Comparison of ENCODE assay signal across 8 cellular contexts in the genomic region with DNA sequence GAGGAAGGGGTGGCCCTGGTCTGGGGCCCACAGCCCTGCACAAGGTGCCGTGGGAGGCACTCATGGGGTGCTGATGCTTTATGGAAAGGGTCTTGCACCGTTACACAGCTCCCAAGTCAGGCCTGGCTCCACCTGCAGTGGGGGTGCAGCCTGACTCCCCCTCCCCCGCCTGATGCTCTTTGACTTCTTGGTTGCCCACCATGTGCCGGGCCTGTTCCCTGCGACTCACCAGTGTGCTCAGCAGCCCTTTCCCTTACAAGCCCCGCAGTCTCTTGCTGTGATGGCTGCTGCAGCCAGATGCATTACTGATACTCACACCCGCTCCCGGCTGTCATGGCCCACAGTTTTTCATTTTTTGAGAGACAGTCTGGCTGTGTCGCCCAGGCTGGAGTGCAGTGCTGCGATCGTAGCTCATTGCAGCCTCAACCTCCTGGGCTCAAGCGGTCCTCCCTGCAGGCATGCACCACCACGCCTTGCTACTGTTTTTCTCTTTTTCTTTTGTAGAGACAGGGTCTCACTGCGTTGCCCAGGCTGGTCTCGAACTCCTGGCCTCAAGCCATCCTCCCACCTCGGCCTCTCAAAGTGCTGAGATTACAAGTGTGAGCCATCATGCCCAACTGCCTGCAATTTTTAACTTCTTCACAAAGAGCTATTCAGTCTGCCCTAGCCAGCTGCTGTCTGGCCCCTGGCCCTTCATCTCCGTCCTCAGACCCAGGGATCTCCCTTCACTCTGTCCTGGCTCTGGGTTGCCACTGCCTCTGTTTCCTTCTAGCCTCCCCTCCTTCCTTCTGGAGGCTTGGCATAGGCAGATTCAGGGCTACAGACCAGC.
A peak's percentile ranks its signal among the peaks of the same experiment; 100 is the strongest.
DNase-seq lines count a peak whose midpoint lies in the region; ATAC-seq and TF ChIP-seq lines count a peak whose summit lies in the region.
"Had no signal": no experiment of that assay in that cellular context is flagged by ENCODE, and none has a peak within 500 bp of the region (broad histone marks: within the 10 kb centered on the region; RNA-seq: fewer than 3 reads in every experiment).

No MANE protein-coding gene starts in this region.

- H3K27me3 ChIP-seq in thyroid gland = no peaks in the 10 kb centered on the region

- H3K27ac ChIP-seq in SK-N-MC (peak overlapping the region; percentile 98), coronary artery (peak overlapping the region; percentile 85 to 97), thyroid gland (peak overlapping the region; percentile 89 to 97 (median 95))

- no peak for TF ChIP-seq CTCF in coronary artery (IDR thresholded peaks at IDR 0.05)
- TF ChIP-seq CTCF in nephron (IDR thresholded peaks at IDR 0.05; ENCODE audit: unreplicated experiment in 3 of 3) = no peak
- no peak for TF ChIP-seq CTCF in thyroid gland (IDR thresholded peaks at IDR 0.05)

- peak overlapping the region; percentile 86 to 98 (median 97) for H3K27ac Mint-ChIP-seq in nephron
- H3K27ac Mint-ChIP-seq in activated CD8-positive, alpha-beta memory T cell treated with anti-CD3 and anti-CD28 coated beads, Interleukin-2, amount 10 ng/mL, durations not matched to agents 7 days and 5 days = no peak overlapping the region
- H3K27ac Mint-ChIP-seq: activated T-helper 2 cell treated with anti-CD3 and anti-CD28 coated beads, Interferon-gamma antibody, Interleukin-2, Interleukin-4, amounts not matched to agents 10 μg/mL and 5 μg/mL and 100 μg/mL, durations not matched to agents 14 hours and 24 hours and 36 hours had no signal

- no peak for TF ChIP-seq POLR2A in thyroid gland (IDR thresholded peaks at IDR 0.05)
- no peak for TF ChIP-seq POLR2A in erythroblast (IDR thresholded peaks at IDR 0.05; ENCODE audit: low read length)

- H3K4me1 Mint-ChIP-seq in nephron = peaks cover 44% of the 10 kb centered on the region
- H3K4me1 Mint-ChIP-seq in activated CD8-positive, alpha-beta memory T cell treated with anti-CD3 and anti-CD28 coated beads, Interleukin-2, amount 10 ng/mL, durations not matched to agents 7 days and 5 days = no peaks in the 10 kb centered on the region

- H3K36me3 ChIP-seq in SK-N-MC (ENCODE audit: insufficient read depth, low read length) (peaks cover 21% of the 10 kb centered on the region), thyroid gland (peaks cover 9 to 21% of the 10 kb centered on the region in 2 donors)

- H3K4me3 ChIP-seq in SK-N-MC = no peak overlapping the region
- peak overlapping the region; percentile 64 for H3K4me3 ChIP-seq in coronary artery
- H3K4me3 ChIP-seq in thyroid gland (replicated peaks in 1 of 3) = no peak overlapping the region

- intact Hi-C loops in thyroid gland (cut with DNase I) = no loop called here

- H3K36me3 Mint-ChIP-seq in nephron (ENCODE audit: low read depth) = peaks cover 9% of the 10 kb centered on the region
- H3K36me3 Mint-ChIP-seq in activated CD8-positive, alpha-beta memory T cell treated with anti-CD3 and anti-CD28 coated beads, Interleukin-2, amount 10 ng/mL, durations not matched to agents 7 days and 5 days = no peaks in the 10 kb centered on the region

- DNase-seq in SK-N-MC (ENCODE audit: low read depth, low spot score) = no peak
- DNase-seq in coronary artery (ENCODE audit: low spot score) = no peak
- peak in 1 of 2 donors; percentile 40 for DNase-seq in thyroid gland
- DNase-seq in erythroblast (lab: John Stamatoyannopoulos, UW) = no peak
- DNase-seq in activated CD8-positive, alpha-beta memory T cell treated with anti-CD3 and anti-CD28 coated beads, Interleukin-2, amount 10 ng/mL, durations not matched to agents 7 days and 5 days = no peak

- WGBS in thyroid gland, 2 donors = 65 to 67% methylated on average over 15 to 17 of the region's 17 CpGs

- no peaks in the 10 kb centered on the region for H3K9me3 Mint-ChIP-seq in nephron
- no peaks in the 10 kb centered on the region for H3K9me3 Mint-ChIP-seq in activated CD8-positive, alpha-beta memory T cell treated with anti-CD3 and anti-CD28 coated beads, Interleukin-2, amount 10 ng/mL, durations not matched to agents 7 days and 5 days (ENCODE audit: low read depth)
- H3K9me3 Mint-ChIP-seq: activated T-helper 2 cell treated with anti-CD3 and anti-CD28 coated beads, Interferon-gamma antibody, Interleukin-2, Interleukin-4, amounts not matched to agents 10 μg/mL and 5 μg/mL and 100 μg/mL, durations not matched to agents 14 hours and 24 hours and 36 hours had no signal

- H3K9me3 ChIP-seq in SK-N-MC (ENCODE audit: low read depth, low read length) = no peaks in the 10 kb centered on the region
- H3K9me3 ChIP-seq in thyroid gland = no peaks in the 10 kb centered on the region

- H3K4me3 Mint-ChIP-seq in nephron = peak overlapping the region; percentile 42 to 67 (median 49)
- no peak overlapping the region for H3K4me3 Mint-ChIP-seq in activated CD8-positive, alpha-beta memory T cell treated with anti-CD3 and anti-CD28 coated beads, Interleukin-2, amount 10 ng/mL, durations not matched to agents 7 days and 5 days

- ATAC-seq in GM18909 (IDR thresholded peaks at IDR 0.05; ENCODE audit: poor library complexity, unreplicated experiment) = no peak
- ATAC-seq in activated CD8-positive, alpha-beta memory T cell treated with anti-CD3 and anti-CD28 coated beads, Interleukin-2, amount 10 ng/mL, durations not matched to agents 7 days and 5 days = no peak

- H3K9ac ChIP-seq in SK-N-MC (ENCODE audit: insufficient read length) = no peak overlapping the region

- H3K4me1 ChIP-seq in thyroid gland = peaks cover 38 to 66% of the 10 kb centered on the region in 2 donors

- CTCF ChIA-PET in activated CD8-positive, alpha-beta memory T cell treated with anti-CD3 and anti-CD28 coated beads, Interleukin-2, amount 10 ng/mL, durations not matched to agents 7 days and 5 days (lab: Charles Lee) = interaction anchor here (1.0 kb wide), 2 partner anchors 7 to 162 kb away, joined by 3 read pairs; no protein-coding TSS in a partner anchor

- peaks cover under 1% of the 10 kb centered on the region for H3K27me3 Mint-ChIP-seq in nephron (ENCODE audit: low read depth)
- peaks cover 4% of the 10 kb centered on the region for H3K27me3 Mint-ChIP-seq in activated CD8-positive, alpha-beta memory T cell treated with anti-CD3 and anti-CD28 coated beads, Interleukin-2, amount 10 ng/mL, durations not matched to agents 7 days and 5 days
